Comparison of ENCODE assay signal across 9 cellular contexts in genomic region chr11:45021692-45022130, GRCh38.
DNase-seq lines count a peak whose midpoint lies in the region; ATAC-seq and TF ChIP-seq lines count a peak whose summit lies in the region.
"Had no signal": no experiment of that assay in that cellular context is flagged by ENCODE, and none has a peak within 500 bp of the region (broad histone marks: within the 10 kb centered on the region; RNA-seq: fewer than 3 reads in every experiment).

No MANE protein-coding gene starts in this region.

- TF ChIP-seq CTCF in nephron (IDR thresholded peaks at IDR 0.05; ENCODE audit: unreplicated experiment in 3 of 3): no peak
- no peak for TF ChIP-seq CTCF in HFFc6 (IDR thresholded peaks at IDR 0.05)

- no peaks in the 10 kb centered on the region for H3K27me3 ChIP-seq in BLaER1

- H3K4me1 Mint-ChIP-seq in nephron (peaks cover 52% of the 10 kb centered on the region), HFFc6 (ENCODE audit: low read depth) (peaks cover 22% of the 10 kb centered on the region)
- H3K4me1 Mint-ChIP-seq in activated CD8-positive, alpha-beta T cell treated with anti-CD3 and anti-CD28 coated beads, Interleukin-2, amount 10 ng/mL, durations not matched to agents 7 days and 5 days (ENCODE audit: low read depth): peaks cover 14% of the 10 kb centered on the region

- no peaks in the 10 kb centered on the region for H3K36me3 Mint-ChIP-seq in nephron (ENCODE audit: low read depth)
- no peaks in the 10 kb centered on the region for H3K36me3 Mint-ChIP-seq in HFFc6 (ENCODE audit: low read depth)
- H3K36me3 Mint-ChIP-seq in activated CD8-positive, alpha-beta T cell treated with anti-CD3 and anti-CD28 coated beads, Interleukin-2, amount 10 ng/mL, durations not matched to agents 7 days and 5 days (ENCODE audit: low read depth): no peaks in the 10 kb centered on the region

- no peak overlapping the region for H3K4me3 ChIP-seq in BLaER1

- no peaks in the 10 kb centered on the region for H3K36me3 ChIP-seq in BLaER1

- DNase-seq in NCI-H2029 (lab: John Stamatoyannopoulos, UW) (peak; percentile 13), fibroblast of gingiva (ENCODE audit: low read depth) (peak; percentile 75), HFFc6 (no peak)
- DNase-seq in activated CD8-positive, alpha-beta T cell treated with anti-CD3 and anti-CD28 coated beads, Interleukin-2, amount 10 ng/mL, durations not matched to agents 7 days and 5 days: no peak
- DNase-seq in effector CD4-positive, alpha-beta T cell: no peak
- DNase-seq: activated naive CD4-positive, alpha-beta T cell had no signal

- H3K4me2 ChIP-seq in BLaER1: peak overlapping the region; percentile 80

- CTCF ChIA-PET in activated CD8-positive, alpha-beta T cell treated with anti-CD3 and anti-CD28 coated beads, Interleukin-2, amount 10 ng/mL, durations not matched to agents 7 days and 5 days (lab: Charles Lee): no interaction called here

- H3K27me3 Mint-ChIP-seq in nephron (ENCODE audit: low read depth): peaks cover 8% of the 10 kb centered on the region
- H3K27me3 Mint-ChIP-seq in HFFc6 (ENCODE audit: insufficient read depth): peaks cover 38% of the 10 kb centered on the region
- H3K27me3 Mint-ChIP-seq in activated CD8-positive, alpha-beta T cell treated with anti-CD3 and anti-CD28 coated beads, Interleukin-2, amount 10 ng/mL, durations not matched to agents 7 days and 5 days (ENCODE audit: low read depth): peaks cover 9% of the 10 kb centered on the region

- no peak overlapping the region for H3K9ac ChIP-seq in BLaER1

- H3K4me1 ChIP-seq in BLaER1: peaks cover 93% of the 10 kb centered on the region

- no peak for ATAC-seq in GM21526 (IDR thresholded peaks at IDR 0.05; ENCODE audit: low FRiP score, unreplicated experiment)
- no peak for ATAC-seq in activated CD8-positive, alpha-beta T cell treated with anti-CD3 and anti-CD28 coated beads, Interleukin-2, amount 10 ng/mL, durations not matched to agents 7 days and 5 days

- no peak overlapping the region for H3K4me3 Mint-ChIP-seq in nephron
- no peak overlapping the region for H3K4me3 Mint-ChIP-seq in HFFc6
- no peak overlapping the region for H3K4me3 Mint-ChIP-seq in activated CD8-positive, alpha-beta T cell treated with anti-CD3 and anti-CD28 coated beads, Interleukin-2, amount 10 ng/mL, durations not matched to agents 7 days and 5 days

- H4K20me1 ChIP-seq in BLaER1: no peaks in the 10 kb centered on the region

- no peaks in the 10 kb centered on the region for H3K9me3 ChIP-seq in BLaER1

- POLR2A ChIA-PET in activated CD8-positive, alpha-beta T cell treated with anti-CD3 and anti-CD28 coated beads, Interleukin-2, amount 10 ng/mL, durations not matched to agents 7 days and 5 days (lab: Charles Lee): no interaction called here

- H3K9me3 Mint-ChIP-seq in nephron: no peaks in the 10 kb centered on the region
- H3K9me3 Mint-ChIP-seq in HFFc6: no peaks in the 10 kb centered on the region
- H3K9me3 Mint-ChIP-seq in activated CD8-positive, alpha-beta T cell treated with anti-CD3 and anti-CD28 coated beads, Interleukin-2, amount 10 ng/mL, durations not matched to agents 7 days and 5 days (ENCODE audit: insufficient read depth): no peaks in the 10 kb centered on the region

- H3K27ac Mint-ChIP-seq in nephron (peak overlapping the region in 2 of 3 experiments; percentile 62 to 76), HFFc6 (no peak overlapping the region)
- H3K27ac Mint-ChIP-seq in activated CD8-positive, alpha-beta T cell treated with anti-CD3 and anti-CD28 coated beads, Interleukin-2, amount 10 ng/mL, durations not matched to agents 7 days and 5 days: no peak overlapping the region

- peak overlapping the region; percentile 72 for H3K27ac ChIP-seq in BLaER1

Comparison
In these comparisons a context has a peak if more than half of its experiments do, and no peak if none do; other contexts are left out.
1. DNase-seq: peak in NCI-H2029 (single experiment) and fibroblast of gingiva (single experiment); none in HFFc6 (single experiment), activated CD8-positive, alpha-beta T cell treated with anti-CD3 and anti-CD28 coated beads, Interleukin-2, amount 10 ng/mL, durations not matched to agents 7 days and 5 days (single experiment) and effector CD4-positive, alpha-beta T cell (single experiment).
2. H3K27ac Mint-ChIP-seq: peak in nephron (2 of 3); none in HFFc6 (single experiment) and activated CD8-positive, alpha-beta T cell treated with anti-CD3 and anti-CD28 coated beads, Interleukin-2, amount 10 ng/mL, durations not matched to agents 7 days and 5 days (single experiment).